In genomic region chrX:72297953-72298730, GRCh38 we compare ENCODE assay signal across 9 cellular contexts. TPM values are rescaled to one million over a fixed set of nuclear protein-coding genes. Genes with fewer than 3 reads are reported as not detected.
DNase-seq lines count a peak whose midpoint lies in the region; ATAC-seq and TF ChIP-seq lines count a peak whose summit lies in the region.
"Had no signal": no experiment of that assay in that cellular context is flagged by ENCODE, and none has a peak within 500 bp of the region (broad histone marks: within the 10 kb centered on the region; RNA-seq: fewer than 3 reads in every experiment).

No MANE protein-coding gene starts in this region.

- no peaks in the 10 kb centered on the region for H3K9me3 ChIP-seq in GM23248 (ENCODE audit: low read depth)
- no peaks in the 10 kb centered on the region for H3K9me3 ChIP-seq in spleen

- H3K27ac ChIP-seq in GM23248 (no peak overlapping the region), spleen (no peak overlapping the region)
- H3K27ac ChIP-seq: epithelial cell of prostate had no signal

- TF ChIP-seq POLR2A in GM18505 (IDR thresholded peaks at IDR 0.05; ENCODE audit: borderline replicate concordance, extremely low read depth, insufficient read depth, insufficient read length) (no peak), spleen (IDR thresholded peaks at IDR 0.05) (no peak)

- no peak overlapping the region for H3K4me2 ChIP-seq in GM23248 (ENCODE audit: unreplicated experiment)

- no peak for DNase-seq in GM06990 (ENCODE audit: extremely low read depth, insufficient read length)
- peak; percentile 25 for DNase-seq in GM23248
- DNase-seq in SK-MEL-5 (ENCODE audit: low read depth, low spot score): peak; percentile 24
- no peak for DNase-seq in left colon
- no peak for DNase-seq in pons (ENCODE audit: low spot score)
- DNase-seq in spleen: no peak

- no peaks in the 10 kb centered on the region for H3K79me2 ChIP-seq in GM23248 (ENCODE audit: insufficient read depth)

- H3K9ac ChIP-seq in GM23248: no peak overlapping the region

- H3K36me3 ChIP-seq in GM06990 (ENCODE audit: control insufficient read depth, insufficient read depth, low read length) (no peaks in the 10 kb centered on the region), GM23248 (ENCODE audit: low read depth) (no peaks in the 10 kb centered on the region), spleen (no peaks in the 10 kb centered on the region)

- 89 to 90% methylated on average over 4 of the region's 4 CpGs for WGBS in GM23248 (ENCODE audit: low coverage in 1 of 2, low lambda C conversion rate in 2 of 2, missing lambda C conversion rate in 2 of 2), 2 experiments
- whole genome bisulfite sequencing in spleen, 5 donors: 22 to 55% (median 39%) methylated on average over 2 to 4 of the region's 4 CpGs

- H3K27me3 ChIP-seq in GM06990 (replicated peaks; ENCODE audit: control insufficient read depth, insufficient read depth, low read length) (peaks cover 2% of the 10 kb centered on the region), GM23248 (replicated peaks; ENCODE audit: insufficient read depth) (0 out of 2 replicates have a peak, but pooled peaks cover 1% of the 10 kb centered on the region), spleen (replicated peaks in 1 of 7) (peaks cover 0 to 83% (median 6%) of the 10 kb centered on the region in 7 donors)

- H3K4me3 ChIP-seq in GM06990 (replicated peaks; ENCODE audit: low read depth, low read length) (no peak overlapping the region), GM23248 (no peak overlapping the region), spleen (no peak overlapping the region)

- intact Hi-C loops in left colon (cut with DNase I, micrococcal nuclease) (no loop called here), spleen (cut with DNase I; ENCODE audit: low total_unique reads) (no loop called here)

- no peaks in the 10 kb centered on the region for H3K9me2 ChIP-seq in GM23248 (ENCODE audit: insufficient read depth)

- H3F3A ChIP-seq in GM23248 (ENCODE audit: insufficient read depth): no peaks in the 10 kb centered on the region

- H4K20me1 ChIP-seq in GM23248 (ENCODE audit: insufficient read depth): no peaks in the 10 kb centered on the region

- no peak overlapping the region for H2AFZ ChIP-seq in GM23248

- in situ Hi-C loops in GM23248 (cut with MboI) (loop anchor here (25.0 kb wide), 1 partner anchor 239 kb away; no protein-coding TSS in a partner anchor), SK-MEL-5 (cut with HindIII; ENCODE audit: low pct_unique_long_range_greater_than_20kb, low sequenced_read_pairs) (no loop called here)

- peak; percentile 67 for ATAC-seq in left colon
- no peak for ATAC-seq in GM18505 (IDR thresholded peaks at IDR 0.05; ENCODE audit: unreplicated experiment)
- ATAC-seq in GM18511 (IDR thresholded peaks at IDR 0.05; ENCODE audit: unreplicated experiment): no peak

- no peaks in the 10 kb centered on the region for H3K4me1 ChIP-seq in GM23248 (ENCODE audit: insufficient read depth)
- H3K4me1 ChIP-seq in spleen: no peaks in the 10 kb centered on the region

- peak; percentile 63 for TF ChIP-seq CTCF in GM06990 (IDR thresholded peaks at IDR 0.05; ENCODE audit: insufficient read depth, low read length, poor library complexity, severe bottlenecking)
- peak in 2 of 11 experiments; percentile 13 to 17 for TF ChIP-seq CTCF in spleen (IDR thresholded peaks at IDR 0.05 in 8 of 11, conservative IDR thresholded peaks at IDR 0.05 in 3 of 11)

RNA-seq across cellular contexts. Expression of gene CITED1, which starts 7.6 kb away (rescaled TPM):
- total RNA-seq in GM23248 (2014; rRNA removed; shearing (Covaris generic)): not detected in 2 replicates
- polyA plus RNA-seq in GM23248 (2016; fragmentation: Nextera tagmentation; extraction: Ambion mirVana) (0.25 TPM in 1 of 2 replicates, not detected in the other), spleen (under 1 TPM; 0.33 to 0.37 (median 0.35) TPM)
- 29.4 and 30.1 TPM in 2 replicates for total RNA-seq in SK-MEL-5 (2014; rRNA removed; shearing (Covaris generic))
- polyA plus RNA-seq in SK-MEL-5 (2015; cell fraction: cytosol; rRNA removed): 15.1 and 16.9 TPM in 2 replicates
- polyA plus RNA-seq in SK-MEL-5 (2015; cell fraction: nucleus; rRNA removed): 3.2 and 13.7 TPM in 2 replicates
- total RNA-seq in left colon (1 to 10 TPM in 1 of 2 donors, under 1 TPM in 1; 0.67 to 1.0 TPM), spleen (under 1 TPM in 2 of 7 donors, not detected in 5; 0.49 to 0.73 TPM)

RNA-seq across cellular contexts. Expression of gene RPS4X, which starts 21.1 kb away (rescaled TPM):
- 511 and 581 TPM in 2 replicates for total RNA-seq in GM23248 (2014; rRNA removed; shearing (Covaris generic))
- polyA plus RNA-seq in GM23248 (2016; fragmentation: Nextera tagmentation; extraction: Ambion mirVana): 160 and 165 TPM in 2 replicates
- 1,611 and 1,883 TPM in 2 replicates for total RNA-seq in SK-MEL-5 (2014; rRNA removed; shearing (Covaris generic))
- polyA plus RNA-seq in SK-MEL-5 (2015; cell fraction: cytosol; rRNA removed): 1,069 and 1,277 TPM in 2 replicates
- polyA plus RNA-seq in SK-MEL-5 (2015; cell fraction: nucleus; rRNA removed): 450 and 476 TPM in 2 replicates
- total RNA-seq in left colon: 100 to 1,000 TPM; 855 to 940 TPM
- total RNA-seq in spleen: 1,000 to 10,000 TPM in 4 of 7 donors, 100 to 1,000 TPM in 3; 624 to 1,282 (median 1,031) TPM
- polyA plus RNA-seq in spleen: 1,000 to 10,000 TPM; 1,352 to 2,922 (median 1,774) TPM

RNA-seq across cellular contexts. Expression of gene ERCC6L, which starts 59.3 kb away (rescaled TPM):
- total RNA-seq in GM23248 (2014; rRNA removed; shearing (Covaris generic)): 1.9 and 3.0 TPM in 2 replicates
- polyA plus RNA-seq in GM23248 (2016; fragmentation: Nextera tagmentation; extraction: Ambion mirVana) (2.1 and 2.4 TPM in 2 replicates), spleen (under 1 TPM; 0.30 to 0.86 (median 0.35) TPM)
- 5.5 and 5.8 TPM in 2 replicates for total RNA-seq in SK-MEL-5 (2014; rRNA removed; shearing (Covaris generic))
- polyA plus RNA-seq in SK-MEL-5 (2015; cell fraction: cytosol; rRNA removed): 5.3 and 7.4 TPM in 2 replicates
- polyA plus RNA-seq in SK-MEL-5 (2015; cell fraction: nucleus; rRNA removed): 5.7 and 11.7 TPM in 2 replicates
- total RNA-seq in left colon (1 to 10 TPM in 1 of 2 donors, under 1 TPM in 1; 0.61 to 1.6 TPM), spleen (1 to 10 TPM in 2 of 7 donors, under 1 TPM in 5; 0.39 to 1.4 (median 0.80) TPM)

Comparison
In these comparisons a context has a peak if more than half of its experiments do, and no peak if none do; other contexts are left out.
1. DNase-seq: peak in GM23248 (single experiment) and SK-MEL-5 (single experiment); none in GM06990 (single experiment), left colon (0 of 2), pons (single experiment) and spleen (single experiment).
2. RNA of gene CITED1, which starts 7.6 kb away (total RNA-seq): 29.4 to 30.1 TPM in SK-MEL-5; 0.67 to 1.0 TPM in left colon, 0.49 to 0.73 TPM in spleen and not detected in GM23248; every median in the first group is over 10 times any median in the second.